Comparison of ENCODE assay signal across 1 cellular context in the genomic region with DNA sequence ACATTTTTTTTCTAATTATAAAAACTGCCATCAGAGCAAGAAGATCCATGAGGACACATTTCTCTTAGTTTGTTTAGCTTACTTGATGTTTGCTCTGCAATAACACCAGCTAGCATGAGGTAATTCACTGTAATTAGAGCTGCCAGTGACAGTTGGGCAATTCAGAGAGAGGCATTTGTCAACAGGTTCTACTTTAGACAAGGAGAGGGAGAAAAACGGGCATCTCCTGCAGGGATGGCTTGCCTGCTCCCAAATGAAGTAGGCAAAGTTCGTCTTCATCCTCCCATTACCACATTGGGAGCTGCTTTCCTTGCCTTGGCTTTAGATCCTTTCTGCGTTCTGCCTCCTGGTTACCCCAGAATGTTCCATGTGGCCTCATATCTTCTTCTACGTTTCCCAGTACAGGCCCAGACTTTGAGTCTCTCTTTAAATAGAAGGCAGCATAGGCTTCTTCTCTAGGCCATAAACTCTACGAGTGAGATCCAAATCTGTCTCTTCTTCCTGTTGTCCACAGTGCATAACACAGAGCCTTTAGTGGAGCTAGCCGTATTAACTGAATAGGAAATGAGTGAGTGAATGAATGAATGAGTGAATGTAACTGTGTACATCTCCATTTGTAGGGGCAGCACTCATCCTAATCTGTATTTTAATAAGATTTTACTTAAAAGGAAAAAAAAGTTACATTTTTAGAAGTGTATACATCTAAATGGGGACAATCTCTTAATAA.
TF ChIP-seq lines count a peak whose summit lies in the region.

No MANE protein-coding gene starts in this region.

TF ChIP-seq in GM23338, 12 proteins besides CTCF, POLR2A, EP300 and RAD21 (continued from another document):
- TF ChIP-seq, protein P1, sequence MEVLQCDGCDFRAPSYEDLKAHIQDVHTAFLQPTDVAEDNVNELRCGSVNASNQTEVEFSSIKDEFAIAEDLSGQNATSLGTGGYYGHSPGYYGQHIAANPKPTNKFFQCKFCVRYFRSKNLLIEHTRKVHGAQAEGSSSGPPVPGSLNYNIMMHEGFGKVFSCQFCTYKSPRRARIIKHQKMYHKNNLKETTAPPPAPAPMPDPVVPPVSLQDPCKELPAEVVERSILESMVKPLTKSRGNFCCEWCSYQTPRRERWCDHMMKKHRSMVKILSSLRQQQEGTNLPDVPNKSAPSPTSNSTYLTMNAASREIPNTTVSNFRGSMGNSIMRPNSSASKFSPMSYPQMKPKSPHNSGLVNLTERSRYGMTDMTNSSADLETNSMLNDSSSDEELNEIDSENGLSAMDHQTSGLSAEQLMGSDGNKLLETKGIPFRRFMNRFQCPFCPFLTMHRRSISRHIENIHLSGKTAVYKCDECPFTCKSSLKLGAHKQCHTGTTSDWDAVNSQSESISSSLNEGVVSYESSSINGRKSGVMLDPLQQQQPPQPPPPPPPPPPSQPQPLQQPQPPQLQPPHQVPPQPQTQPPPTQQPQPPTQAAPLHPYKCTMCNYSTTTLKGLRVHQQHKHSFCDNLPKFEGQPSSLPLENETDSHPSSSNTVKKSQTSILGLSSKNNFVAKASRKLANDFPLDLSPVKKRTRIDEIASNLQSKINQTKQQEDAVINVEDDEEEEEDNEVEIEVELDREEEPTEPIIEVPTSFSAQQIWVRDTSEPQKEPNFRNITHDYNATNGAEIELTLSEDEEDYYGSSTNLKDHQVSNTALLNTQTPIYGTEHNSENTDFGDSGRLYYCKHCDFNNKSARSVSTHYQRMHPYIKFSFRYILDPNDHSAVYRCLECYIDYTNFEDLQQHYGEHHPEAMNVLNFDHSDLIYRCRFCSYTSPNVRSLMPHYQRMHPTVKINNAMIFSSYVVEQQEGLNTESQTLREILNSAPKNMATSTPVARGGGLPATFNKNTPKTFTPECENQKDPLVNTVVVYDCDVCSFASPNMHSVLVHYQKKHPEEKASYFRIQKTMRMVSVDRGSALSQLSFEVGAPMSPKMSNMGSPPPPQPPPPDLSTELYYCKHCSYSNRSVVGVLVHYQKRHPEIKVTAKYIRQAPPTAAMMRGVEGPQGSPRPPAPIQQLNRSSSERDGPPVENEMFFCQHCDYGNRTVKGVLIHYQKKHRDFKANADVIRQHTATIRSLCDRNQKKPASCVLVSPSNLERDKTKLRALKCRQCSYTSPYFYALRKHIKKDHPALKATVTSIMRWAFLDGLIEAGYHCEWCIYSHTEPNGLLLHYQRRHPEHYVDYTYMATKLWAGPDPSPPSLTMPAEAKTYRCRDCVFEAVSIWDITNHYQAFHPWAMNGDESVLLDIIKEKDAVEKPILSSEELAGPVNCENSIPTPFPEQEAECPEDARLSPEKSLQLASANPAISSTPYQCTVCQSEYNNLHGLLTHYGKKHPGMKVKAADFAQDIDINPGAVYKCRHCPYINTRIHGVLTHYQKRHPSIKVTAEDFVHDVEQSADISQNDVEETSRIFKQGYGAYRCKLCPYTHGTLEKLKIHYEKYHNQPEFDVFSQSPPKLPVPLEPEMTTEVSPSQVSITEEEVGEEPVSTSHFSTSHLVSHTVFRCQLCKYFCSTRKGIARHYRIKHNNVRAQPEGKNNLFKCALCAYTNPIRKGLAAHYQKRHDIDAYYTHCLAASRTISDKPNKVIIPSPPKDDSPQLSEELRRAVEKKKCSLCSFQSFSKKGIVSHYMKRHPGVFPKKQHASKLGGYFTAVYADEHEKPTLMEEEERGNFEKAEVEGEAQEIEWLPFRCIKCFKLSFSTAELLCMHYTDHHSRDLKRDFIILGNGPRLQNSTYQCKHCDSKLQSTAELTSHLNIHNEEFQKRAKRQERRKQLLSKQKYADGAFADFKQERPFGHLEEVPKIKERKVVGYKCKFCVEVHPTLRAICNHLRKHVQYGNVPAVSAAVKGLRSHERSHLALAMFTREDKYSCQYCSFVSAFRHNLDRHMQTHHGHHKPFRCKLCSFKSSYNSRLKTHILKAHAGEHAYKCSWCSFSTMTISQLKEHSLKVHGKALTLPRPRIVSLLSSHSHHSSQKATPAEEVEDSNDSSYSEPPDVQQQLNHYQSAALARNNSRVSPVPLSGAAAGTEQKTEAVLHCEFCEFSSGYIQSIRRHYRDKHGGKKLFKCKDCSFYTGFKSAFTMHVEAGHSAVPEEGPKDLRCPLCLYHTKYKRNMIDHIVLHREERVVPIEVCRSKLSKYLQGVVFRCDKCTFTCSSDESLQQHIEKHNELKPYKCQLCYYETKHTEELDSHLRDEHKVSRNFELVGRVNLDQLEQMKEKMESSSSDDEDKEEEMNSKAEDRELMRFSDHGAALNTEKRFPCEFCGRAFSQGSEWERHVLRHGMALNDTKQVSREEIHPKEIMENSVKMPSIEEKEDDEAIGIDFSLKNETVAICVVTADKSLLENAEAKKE (CRISPR knock-in tag; IDR thresholded peaks at IDR 0.05), result no peak
- no peak for TF ChIP-seq STAT1 (IDR thresholded peaks at IDR 0.05; ENCODE audit: unreplicated experiment)
